ENCODE assay signal across 8 cellular contexts in genomic region chr10:15859865-15860691, GRCh38.
A peak's percentile ranks its signal among the peaks of the same experiment; 100 is the strongest.
DNase-seq lines count a peak whose midpoint lies in the region; ATAC-seq lines count a peak whose summit lies in the region.

Gene MINDY3, minus strand, starts transcription at chr10:15860507. Its CDS starts 208 bp downstream, at chr10:15860299.

- peak; percentile 96 for ATAC-seq in GM18502 (IDR thresholded peaks at IDR 0.05; ENCODE audit: poor library complexity, unreplicated experiment)
- peak; percentile 86 for ATAC-seq in HG02852 (IDR thresholded peaks at IDR 0.05; ENCODE audit: unreplicated experiment)

- peak; percentile 64 for DNase-seq in NCI-H1694 (lab: John Stamatoyannopoulos, UW)
- DNase-seq in T-helper 22 cell (ENCODE audit: low read depth) = peak; percentile 65
- DNase-seq in astrocyte of the hippocampus (ENCODE audit: low read depth, low spot score) = peak; percentile 87
- DNase-seq in hippocampal formation (lab: John Stamatoyannopoulos, UW) = peak; percentile 85 to 86
- peak; percentile 93 for DNase-seq in retina
- no peak for DNase-seq in cortex of kidney (lab: John Stamatoyannopoulos, UW)
